Comparison of ENCODE assay signal across 8 cellular contexts in genomic region chr18:70195852-70196434, GRCh38. TPM values are rescaled to one million over a fixed set of nuclear protein-coding genes. Genes with fewer than 3 reads are reported as not detected.
DNase-seq lines count a peak whose midpoint lies in the region; ATAC-seq and TF ChIP-seq lines count a peak whose summit lies in the region.

No MANE protein-coding gene starts in this region.

- H3K4me1 Mint-ChIP-seq in activated CD4-positive, alpha-beta memory T cell treated with anti-CD3 and anti-CD28 coated beads for 36 hours (ENCODE audit: low read depth): peaks cover 33% of the 10 kb centered on the region
- peaks cover 50% of the 10 kb centered on the region for H3K4me1 Mint-ChIP-seq in activated CD4-positive, alpha-beta memory T cell treated with anti-CD3 and anti-CD28 coated beads, Interleukin-2, amount 10 ng/mL, durations not matched to agents 7 days and 5 days

- intact Hi-C loops in activated CD4-positive, alpha-beta memory T cell treated with anti-CD3 and anti-CD28 coated beads for 36 hours (cut with micrococcal nuclease): loop anchor here (1.0 kb wide), 2 partner anchors 238 to 258 kb away; no protein-coding TSS in a partner anchor
- intact Hi-C loops in dorsolateral prefrontal cortex (cut with DNase I): loop anchor here (2.0 to 5.0 kb wide), 3 partner anchors 239 to 259 kb away; no protein-coding TSS in a partner anchor

- peak; percentile 21 for ATAC-seq in HG03432 (IDR thresholded peaks at IDR 0.05; ENCODE audit: unreplicated experiment)
- ATAC-seq in HG02610 (IDR thresholded peaks at IDR 0.05; ENCODE audit: unreplicated experiment): no peak
- ATAC-seq in GM21786 (IDR thresholded peaks at IDR 0.05; ENCODE audit: unreplicated experiment): no peak

- POLR2A ChIA-PET in activated CD4-positive, alpha-beta memory T cell treated with anti-CD3 and anti-CD28 coated beads for 36 hours (lab: Charles Lee): no interaction called here
- POLR2A ChIA-PET in activated CD4-positive, alpha-beta memory T cell treated with anti-CD3 and anti-CD28 coated beads, Interleukin-2, amount 10 ng/mL, durations not matched to agents 7 days and 5 days (lab: Charles Lee): interaction anchor here (1.4 to 4.8 kb wide), 2 partner anchors 10 to 258 kb away, joined by 4 to 28 read pairs; partner anchors contain the start of gene RTTN

- no peak overlapping the region for H3K4me3 ChIP-seq in dorsolateral prefrontal cortex

- peaks cover 55% of the 10 kb centered on the region for H3K36me3 Mint-ChIP-seq in activated CD4-positive, alpha-beta memory T cell treated with anti-CD3 and anti-CD28 coated beads for 36 hours
- H3K36me3 Mint-ChIP-seq in activated CD4-positive, alpha-beta memory T cell treated with anti-CD3 and anti-CD28 coated beads, Interleukin-2, amount 10 ng/mL, durations not matched to agents 7 days and 5 days (ENCODE audit: low read depth): peaks cover 74% of the 10 kb centered on the region

- no peaks in the 10 kb centered on the region for H3K27me3 ChIP-seq in dorsolateral prefrontal cortex

- peak; percentile 68 to 95 (median 86) for TF ChIP-seq CTCF in dorsolateral prefrontal cortex (IDR thresholded peaks at IDR 0.05 in 54 of 56, conservative IDR thresholded peaks at IDR 0.05 in 2 of 56; ENCODE audit: low read depth in 1 of 56, partially characterized antibody in 56 of 56)

- no peaks in the 10 kb centered on the region for H3K27me3 Mint-ChIP-seq in activated CD4-positive, alpha-beta memory T cell treated with anti-CD3 and anti-CD28 coated beads for 36 hours
- H3K27me3 Mint-ChIP-seq in activated CD4-positive, alpha-beta memory T cell treated with anti-CD3 and anti-CD28 coated beads, Interleukin-2, amount 10 ng/mL, durations not matched to agents 7 days and 5 days: no peaks in the 10 kb centered on the region

- CTCF ChIA-PET in activated CD4-positive, alpha-beta memory T cell treated with anti-CD3 and anti-CD28 coated beads for 36 hours (lab: Charles Lee): interaction anchor here (0.6 to 3.9 kb wide), 28 partner anchors 9 to 295 kb away, joined by 3 to 82 read pairs (median 4); partner anchors contain the start of gene RTTN
- CTCF ChIA-PET in activated CD4-positive, alpha-beta memory T cell treated with anti-CD3 and anti-CD28 coated beads, Interleukin-2, amount 10 ng/mL, durations not matched to agents 7 days and 5 days (lab: Charles Lee): interaction anchor here (0.6 to 5.4 kb wide), 17 partner anchors 9 to 264 kb away, joined by 3 to 90 read pairs (median 5); partner anchors contain the start of gene RTTN

- H3K9me3 Mint-ChIP-seq in activated CD4-positive, alpha-beta memory T cell treated with anti-CD3 and anti-CD28 coated beads for 36 hours: no peaks in the 10 kb centered on the region
- no peaks in the 10 kb centered on the region for H3K9me3 Mint-ChIP-seq in activated CD4-positive, alpha-beta memory T cell treated with anti-CD3 and anti-CD28 coated beads, Interleukin-2, amount 10 ng/mL, durations not matched to agents 7 days and 5 days

- H3K27ac Mint-ChIP-seq in activated CD4-positive, alpha-beta memory T cell treated with anti-CD3 and anti-CD28 coated beads for 36 hours: no peak overlapping the region
- no peak overlapping the region for H3K27ac Mint-ChIP-seq in activated CD4-positive, alpha-beta memory T cell treated with anti-CD3 and anti-CD28 coated beads, Interleukin-2, amount 10 ng/mL, durations not matched to agents 7 days and 5 days

- peak overlapping the region in 7 of 59 donors; percentile 2 to 35 (median 22) for H3K27ac ChIP-seq in dorsolateral prefrontal cortex

- H3K4me3 Mint-ChIP-seq in activated CD4-positive, alpha-beta memory T cell treated with anti-CD3 and anti-CD28 coated beads for 36 hours: no peak overlapping the region
- H3K4me3 Mint-ChIP-seq in activated CD4-positive, alpha-beta memory T cell treated with anti-CD3 and anti-CD28 coated beads, Interleukin-2, amount 10 ng/mL, durations not matched to agents 7 days and 5 days: no peak overlapping the region

- DNase-seq in activated CD4-positive, alpha-beta memory T cell treated with anti-CD3 and anti-CD28 coated beads for 36 hours: peak; percentile 16
- no peak for DNase-seq in activated CD4-positive, alpha-beta memory T cell treated with anti-CD3 and anti-CD28 coated beads, Interleukin-2, amount 10 ng/mL, durations not matched to agents 7 days and 5 days
- DNase-seq in OCI-M1 (lab: John Stamatoyannopoulos, UW) (peak; percentile 64), dorsolateral prefrontal cortex (peak in 2 of 10 donors; percentile 28 to 49), lung microvascular endothelial cell (ENCODE audit: low read depth in 2 of 2) (peak; percentile 68 to 81)

RNA-seq across cellular contexts. Expression of gene RTTN, which starts 9.5 kb away (rescaled TPM):
- 10 to 100 TPM; 27.3 to 28.9 TPM for total RNA-seq in activated CD4-positive, alpha-beta memory T cell treated with anti-CD3 and anti-CD28 coated beads for 36 hours
- 10 to 100 TPM; 23.0 to 26.8 TPM for total RNA-seq in activated CD4-positive, alpha-beta memory T cell treated with anti-CD3 and anti-CD28 coated beads, Interleukin-2, amount 10 ng/mL, durations not matched to agents 7 days and 5 days
- total RNA-seq in dorsolateral prefrontal cortex: 10 to 100 TPM; 15.2 to 42.3 (median 25.8) TPM
- total RNA-seq in lung microvascular endothelial cell: 12.0 and 14.7 TPM in 2 replicates
